In genomic region chr12:54217774-54218221, GRCh38 we compare ENCODE assay signal across 8 cellular contexts. TPM values are rescaled to one million over a fixed set of nuclear protein-coding genes. Genes with fewer than 3 reads are reported as not detected.
A peak's percentile ranks its signal among the peaks of the same experiment; 100 is the strongest.
DNase-seq lines count a peak whose midpoint lies in the region; FAIRE-seq and TF ChIP-seq lines count a peak whose summit lies in the region.

No MANE protein-coding gene starts in this region.

- no peaks in the 10 kb centered on the region for H3K36me3 ChIP-seq in GM23248 (ENCODE audit: low read depth)
- no peaks in the 10 kb centered on the region for H3K36me3 ChIP-seq in astrocyte (ENCODE audit: insufficient read depth, low read length)
- no peaks in the 10 kb centered on the region for H3K36me3 ChIP-seq in tibial artery

- FAIRE-seq in astrocyte (lab: Jason Lieb, UNC): no peak

- H3K4me3 ChIP-seq in AG04450 (ENCODE audit: low read depth, low read length) (peak overlapping the region; percentile 56), GM23248 (peak overlapping the region; percentile 69), astrocyte (ENCODE audit: insufficient read depth, low read depth, low read length) (peak overlapping the region; percentile 55), tibial artery (peak overlapping the region; percentile 15 to 44)

- WGBS in GM23248 (ENCODE audit: low coverage in 1 of 2, low lambda C conversion rate in 2 of 2, missing lambda C conversion rate in 2 of 2), 2 experiments: 9 to 13% methylated on average over 38 to 39 of the region's 39 CpGs

- POLR2A ChIA-PET in AG04450 (lab: Yijun Ruan, JAX): no interaction called here

- H3K27me3 Mint-ChIP-seq in astrocyte (ENCODE audit: low read depth, unreplicated experiment): peaks cover 31% of the 10 kb centered on the region

- H3K36me3 Mint-ChIP-seq in astrocyte (ENCODE audit: low read depth, unreplicated experiment): no peaks in the 10 kb centered on the region

- H3K27ac Mint-ChIP-seq in astrocyte (ENCODE audit: unreplicated experiment): no peak overlapping the region

- H3K4me2 ChIP-seq in GM23248 (ENCODE audit: unreplicated experiment) (peak overlapping the region; percentile 97), astrocyte (ENCODE audit: low read length) (peak overlapping the region; percentile 90)

- no peaks in the 10 kb centered on the region for H3K9me2 ChIP-seq in GM23248 (ENCODE audit: insufficient read depth)

- TF ChIP-seq CTCF in AG04450 (IDR thresholded peaks at IDR 0.05; ENCODE audit: low read depth, low read length) (0 out of 2 replicates have a peak, but pooled peaks have one; percentile 2), astrocyte (IDR thresholded peaks at IDR 0.05; ENCODE audit: insufficient read depth, low read depth, low read length) (no peak), tibial artery (IDR thresholded peaks at IDR 0.05) (no peak)

- in situ Hi-C loops in GM23248 (cut with MboI): no loop called here

- DNase-seq in AG04450 (ENCODE audit: low read depth, low spot score) (no peak), GM23248 (peak; percentile 50), astrocyte (ENCODE audit: low read depth) (no peak), islet precursor cell (peak; percentile 82), tibial artery (no peak), T1000 (lab: John Stamatoyannopoulos, UW) (no peak)
- DNase-seq in stimulated activated CD4-positive, alpha-beta T cell treated with anti-CD3 and anti-CD28 coated beads, Interleukin-12 subunit alpha, Interleukin-12 subunit beta, amount 100 ng/mL, for 4 hours: no peak
- no peak for DNase-seq in stimulated activated CD4-positive, alpha-beta T cell treated with anti-CD3 and anti-CD28 coated beads, Interleukin-1b, Interleukin-23, amount 100 ng/mL, for 48 hours

- H2AFZ ChIP-seq in GM23248: peak overlapping the region; percentile 82
- peak overlapping the region; percentile 83 for H2AFZ ChIP-seq in astrocyte (ENCODE audit: low read depth, low read length)

- H3K79me2 ChIP-seq in GM23248 (ENCODE audit: insufficient read depth): no peaks in the 10 kb centered on the region
- H3K79me2 ChIP-seq in astrocyte (ENCODE audit: insufficient read depth, low read length): no peaks in the 10 kb centered on the region

- peaks cover 11% of the 10 kb centered on the region for H3K4me1 Mint-ChIP-seq in astrocyte (ENCODE audit: low read depth, unreplicated experiment)

- H3K9me3 ChIP-seq in AG04450 (ENCODE audit: control insufficient read depth, insufficient read depth, low read length): no peaks in the 10 kb centered on the region; the same call in 1 of the 2 replicates
- H3K9me3 ChIP-seq in GM23248 (ENCODE audit: low read depth): no peaks in the 10 kb centered on the region
- H3K9me3 ChIP-seq in astrocyte (ENCODE audit: insufficient read depth, low read depth, low read length): no peaks in the 10 kb centered on the region
- H3K9me3 ChIP-seq in tibial artery: no peaks in the 10 kb centered on the region

- peak overlapping the region; percentile 76 for H3K4me3 Mint-ChIP-seq in astrocyte (ENCODE audit: unreplicated experiment)

- H3K27me3 ChIP-seq in AG04450 (ENCODE audit: control insufficient read depth, insufficient read depth, low read length) (peaks cover 8% of the 10 kb centered on the region), GM23248 (replicated peaks; ENCODE audit: insufficient read depth) (no peaks in the 10 kb centered on the region), astrocyte (ENCODE audit: insufficient read depth, low read length) (peaks cover 8% of the 10 kb centered on the region), tibial artery (peaks cover 0 to 15% of the 10 kb centered on the region in 2 donors)

- H3K4me1 ChIP-seq in GM23248 (ENCODE audit: insufficient read depth): peaks cover 18% of the 10 kb centered on the region
- peaks cover 32% of the 10 kb centered on the region for H3K4me1 ChIP-seq in astrocyte (ENCODE audit: insufficient read depth, low read length)
- peaks cover 0 to 40% (median 30%) of the 10 kb centered on the region in 4 donors for H3K4me1 ChIP-seq in tibial artery

- H3K9ac ChIP-seq in GM23248: peak overlapping the region; percentile 56
- H3K9ac ChIP-seq in astrocyte (ENCODE audit: low read length): peak overlapping the region; percentile 68

- H4K20me1 ChIP-seq in GM23248 (ENCODE audit: insufficient read depth): no peaks in the 10 kb centered on the region
- H4K20me1 ChIP-seq in astrocyte (ENCODE audit: insufficient read depth, low read length): no peaks in the 10 kb centered on the region

- CTCF ChIA-PET in AG04450 (lab: Charles Lee): interaction anchor here (1.5 to 5.3 kb wide), 5 partner anchors 10 to 162 kb away, joined by 5 to 40 read pairs (median 9); no protein-coding TSS in a partner anchor

- no peak overlapping the region for H3K27ac ChIP-seq in AG04450 (ENCODE audit: low read depth, low read length)
- no peak overlapping the region for H3K27ac ChIP-seq in GM23248
- no peak overlapping the region for H3K27ac ChIP-seq in astrocyte (ENCODE audit: low read depth, low read length)
- no peak overlapping the region for H3K27ac ChIP-seq in tibial artery

- H3K9me3 Mint-ChIP-seq in astrocyte (ENCODE audit: unreplicated experiment): no peaks in the 10 kb centered on the region

- intact Hi-C loops in tibial artery (cut with DNase I; ENCODE audit: low total_unique reads): no loop called here

- peaks cover 11% of the 10 kb centered on the region for H3F3A ChIP-seq in GM23248 (ENCODE audit: insufficient read depth)

RNA-seq across cellular contexts. Expression of gene SMUG1, which starts 29.0 kb away (rescaled TPM):
- polyA plus RNA-seq in AG04450 (2011; rRNA removed) (26.9 and 31.5 TPM in 2 replicates), GM23248 (2016; fragmentation: Nextera tagmentation; extraction: Ambion mirVana) (48.5 and 49.5 TPM in 2 replicates)
- 16.5 and 18.6 TPM in 2 replicates for polyA minus RNA-seq in AG04450 (2011; rRNA and poly(A)+ RNA removed)
- 34.5 and 38.2 TPM in 2 replicates for total RNA-seq in GM23248 (2014; rRNA removed; shearing (Covaris generic))
- total RNA-seq in astrocyte: 22.4 and 23.8 TPM in 2 replicates

Comparison
In these comparisons a context has a peak if more than half of its experiments do, and no peak if none do; other contexts are left out.
1. DNase-seq: peak in GM23248 (single experiment) and islet precursor cell (single experiment); none in AG04450 (single experiment), astrocyte (single experiment), tibial artery (0 of 2), stimulated activated CD4-positive, alpha-beta T cell treated with anti-CD3 and anti-CD28 coated beads, Interleukin-12 subunit alpha, Interleukin-12 subunit beta, amount 100 ng/mL, for 4 hours (single experiment), T1000 (single experiment) and stimulated activated CD4-positive, alpha-beta T cell treated with anti-CD3 and anti-CD28 coated beads, Interleukin-1b, Interleukin-23, amount 100 ng/mL, for 48 hours (single experiment).
2. Peak in every context shown above with its lines, with median percentiles within 50 percentile points of each other: H3K4me3 ChIP-seq.